18 cellular contexts compared by ENCODE assay signal in the genomic region with DNA sequence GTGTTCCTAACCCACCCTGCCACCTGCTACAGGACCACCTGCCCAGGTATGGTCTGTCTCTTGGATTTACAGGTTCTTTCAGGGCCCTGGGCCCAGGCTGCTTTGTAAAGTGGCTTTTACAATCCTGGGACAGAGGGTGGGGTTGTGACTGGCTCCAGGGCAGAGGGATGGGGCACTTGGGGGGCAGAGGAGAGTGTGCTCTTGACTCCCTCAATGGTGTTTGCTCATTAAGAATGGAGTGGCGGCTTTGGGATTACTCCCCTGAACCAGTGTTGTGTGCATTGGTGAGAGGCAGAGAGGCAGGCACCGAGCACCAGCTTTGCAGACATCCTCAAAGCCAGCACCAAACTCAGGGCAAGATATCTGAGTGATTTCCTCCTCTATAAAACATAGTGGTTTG. TPM values are rescaled to one million over a fixed set of nuclear protein-coding genes. Genes with fewer than 3 reads are reported as not detected.
DNase-seq lines count a peak whose midpoint lies in the region; ATAC-seq, FAIRE-seq and TF ChIP-seq lines count a peak whose summit lies in the region.
"Had no signal": no experiment of that assay in that cellular context is flagged by ENCODE, and none has a peak within 500 bp of the region (broad histone marks: within the 10 kb centered on the region; RNA-seq: fewer than 3 reads in every experiment).

No MANE protein-coding gene starts in this region.

- no peaks in the 10 kb centered on the region for H3K36me3 Mint-ChIP-seq in activated naive CD4-positive, alpha-beta T cell treated with anti-CD3 and anti-CD28 coated beads, Interleukin-2, amount 10 ng/mL, durations not matched to agents 7 days and 5 days

- H3K4me1 ChIP-seq in kidney (ENCODE audit: control insufficient read depth in 1 of 2, insufficient read depth in 1 of 2, low read depth in 1 of 2, low read length in 2 of 2) (no peaks in the 10 kb centered on the region), upper lobe of right lung (no peaks in the 10 kb centered on the region)
- H3K4me1 ChIP-seq: HAP-1 had no signal

- no peak overlapping the region for H3K27ac Mint-ChIP-seq in activated naive CD4-positive, alpha-beta T cell treated with anti-CD3 and anti-CD28 coated beads, Interleukin-2, amount 10 ng/mL, durations not matched to agents 7 days and 5 days
- H3K27ac Mint-ChIP-seq: CD4-positive, alpha-beta T cell had no signal

- FAIRE-seq in kidney (lab: Jason Lieb, UNC): no peak
- FAIRE-seq: GM12892, GM19239, H1 had no signal

- no peaks in the 10 kb centered on the region for H3K9me3 ChIP-seq in kidney (ENCODE audit: control insufficient read depth in 1 of 2, low read length in 2 of 2)
- H3K9me3 ChIP-seq in upper lobe of right lung: no peaks in the 10 kb centered on the region
- H3K9me3 ChIP-seq: BLaER1 treated with 17β-estradiol and CSF1 and Interleukin-3, amounts not matched to agents 10 nM and 100 nM; HAP-1 had no signal

- no peaks in the 10 kb centered on the region for H3K4me1 Mint-ChIP-seq in activated naive CD4-positive, alpha-beta T cell treated with anti-CD3 and anti-CD28 coated beads, Interleukin-2, amount 10 ng/mL, durations not matched to agents 7 days and 5 days

- no peak overlapping the region for H3K27ac ChIP-seq in kidney (ENCODE audit: low read depth in 2 of 2, low read length in 2 of 2)
- no peak overlapping the region for H3K27ac ChIP-seq in upper lobe of right lung
- H3K27ac ChIP-seq: BLaER1 treated with 17β-estradiol and CSF1 and Interleukin-3, amounts not matched to agents 10 nM and 100 nM had no signal

- peak; percentile 8 for DNase-seq in activated naive CD4-positive, alpha-beta T cell treated with anti-CD3 and anti-CD28 coated beads, Interleukin-2, amount 10 ng/mL, durations not matched to agents 7 days and 5 days
- no peak for DNase-seq in activated naive CD4-positive, alpha-beta T cell treated with anti-CD3 and anti-CD28 coated beads, Interleukin-2, amount 50 U/mL, for 16 hours
- DNase-seq in kidney (peak; percentile 4), posterior vena cava (ENCODE audit: low spot score) (peak; percentile 23), upper lobe of right lung (peak; percentile 57), NCI-H748 treated with DMSO at 0.1 percent for 48 hours (lab: John Stamatoyannopoulos, UW) (no peak)
- DNase-seq: ACHN; CD4-positive, alpha-beta T cell; DND-41; GDM1 had no signal

- peak; percentile 18 for ATAC-seq in upper lobe of right lung
- ATAC-seq in GM19452 (IDR thresholded peaks at IDR 0.05; ENCODE audit: unreplicated experiment): no peak

- no peaks in the 10 kb centered on the region for H3K9me3 Mint-ChIP-seq in activated naive CD4-positive, alpha-beta T cell treated with anti-CD3 and anti-CD28 coated beads, Interleukin-2, amount 10 ng/mL, durations not matched to agents 7 days and 5 days
- H3K9me3 Mint-ChIP-seq: CD4-positive, alpha-beta T cell had no signal

- H3K27me3 ChIP-seq in upper lobe of right lung: no peaks in the 10 kb centered on the region
- H3K27me3 ChIP-seq: BLaER1 treated with 17β-estradiol and CSF1 and Interleukin-3, amounts not matched to agents 10 nM and 100 nM had no signal

- no peak overlapping the region for H3K4me3 ChIP-seq in kidney (ENCODE audit: low read length in 2 of 2)
- no peak overlapping the region for H3K4me3 ChIP-seq in upper lobe of right lung
- H3K4me3 ChIP-seq: BLaER1 treated with 17β-estradiol and CSF1 and Interleukin-3, amounts not matched to agents 10 nM and 100 nM; HAP-1 had no signal

- TF ChIP-seq CTCF in kidney (IDR thresholded peaks at IDR 0.05; ENCODE audit: borderline replicate concordance, extremely low read depth, insufficient read depth): no peak
- no peak for TF ChIP-seq CTCF in upper lobe of right lung (IDR thresholded peaks at IDR 0.05)

- CTCF ChIA-PET in activated naive CD4-positive, alpha-beta T cell treated with anti-CD3 and anti-CD28 coated beads, Interleukin-2, amount 10 ng/mL, durations not matched to agents 7 days and 5 days (lab: Charles Lee): no interaction called here

- H3K9ac ChIP-seq in kidney (ENCODE audit: low read length in 2 of 2): no peak overlapping the region
- H3K9ac ChIP-seq: BLaER1 treated with 17β-estradiol and CSF1 and Interleukin-3, amounts not matched to agents 10 nM and 100 nM had no signal

- peaks cover 8% of the 10 kb centered on the region for H3K27me3 Mint-ChIP-seq in activated naive CD4-positive, alpha-beta T cell treated with anti-CD3 and anti-CD28 coated beads, Interleukin-2, amount 10 ng/mL, durations not matched to agents 7 days and 5 days
- H3K27me3 Mint-ChIP-seq: CD4-positive, alpha-beta T cell had no signal

- intact Hi-C loops in kidney (cut with DNase I): no loop called here
- intact Hi-C loops in posterior vena cava (cut with DNase I): no loop called here
- intact Hi-C loops in upper lobe of right lung (cut with DNase I): no loop called here

- H3K4me3 Mint-ChIP-seq in activated naive CD4-positive, alpha-beta T cell treated with anti-CD3 and anti-CD28 coated beads, Interleukin-2, amount 10 ng/mL, durations not matched to agents 7 days and 5 days: no peak overlapping the region
- H3K4me3 Mint-ChIP-seq: CD4-positive, alpha-beta T cell had no signal

- H3K36me3 ChIP-seq in kidney (ENCODE audit: control insufficient read depth in 1 of 2, insufficient read depth in 2 of 2, low read length in 2 of 2): no peaks in the 10 kb centered on the region
- H3K36me3 ChIP-seq in upper lobe of right lung: no peaks in the 10 kb centered on the region
- H3K36me3 ChIP-seq: BLaER1 treated with 17β-estradiol and CSF1 and Interleukin-3, amounts not matched to agents 10 nM and 100 nM; HAP-1 had no signal

RNA-seq across cellular contexts. Expression of a gene that starts 43.5 kb away (rescaled TPM):
- 6.5 TPM for total RNA-seq in kidney
- polyA plus RNA-seq in kidney (ENCODE audit: insufficient read depth, low read depth, low replicate concordance): 0.17 TPM
- total RNA-seq in posterior vena cava: not detected
- total RNA-seq in upper lobe of right lung: 15.5 TPM
- total RNA-seq: A172; CD4-positive, alpha-beta T cell; HT1080 had no signal

Comparison
In these comparisons a context has a peak if more than half of its experiments do, and no peak if none do; other contexts are left out.
1. DNase-seq: peak in activated naive CD4-positive, alpha-beta T cell treated with anti-CD3 and anti-CD28 coated beads, Interleukin-2, amount 10 ng/mL, durations not matched to agents 7 days and 5 days (single experiment), kidney (single experiment), posterior vena cava (single experiment) and upper lobe of right lung (single experiment); none in activated naive CD4-positive, alpha-beta T cell treated with anti-CD3 and anti-CD28 coated beads, Interleukin-2, amount 50 U/mL, for 16 hours (single experiment) and NCI-H748 treated with DMSO at 0.1 percent for 48 hours (single experiment).